ENCODE assay signal across 12 cellular contexts in genomic region chr2:223537669-223538601, GRCh38.
DNase-seq lines count a peak whose midpoint lies in the region; ATAC-seq, FAIRE-seq and TF ChIP-seq lines count a peak whose summit lies in the region.
"Had no signal": no experiment of that assay in that cellular context is flagged by ENCODE, and none has a peak within 500 bp of the region (broad histone marks: within the 10 kb centered on the region; RNA-seq: fewer than 3 reads in every experiment).

No MANE protein-coding gene starts in this region.

- no peak for FAIRE-seq in K562 (lab: Jason Lieb, UNC)

- TF ChIP-seq POLR2A in K562 (conservative IDR thresholded peaks at IDR 0.05), result no peak

- BruUV-seq in K562 (replicated peaks; lab: Mats Ljungman, UMichigan), result no TSS peak

- H3K4me1 ChIP-seq in K562 (replicated peaks in 1 of 2; ENCODE audit: control insufficient read depth in 2 of 2, insufficient read depth in 2 of 2, low read length in 2 of 2), result no peaks in the 10 kb centered on the region

- H3K27me3 Mint-ChIP-seq in mesothelial cell of epicardium (ENCODE audit: low read depth), result peaks cover 44% of the 10 kb centered on the region
- peaks cover 0 to 6% of the 10 kb centered on the region in 2 donors for H3K27me3 Mint-ChIP-seq in effector memory CD8-positive, alpha-beta T cell

- H3K79me2 ChIP-seq in K562 (ENCODE audit: control insufficient read depth, insufficient read depth, low read length), result no peaks in the 10 kb centered on the region

- in situ Hi-C loops in K562 (cut with MboI), result no loop called here

- H3K4me1 Mint-ChIP-seq in mesothelial cell of epicardium, result peaks cover 35% of the 10 kb centered on the region
- no peaks in the 10 kb centered on the region for H3K4me1 Mint-ChIP-seq in effector memory CD8-positive, alpha-beta T cell (ENCODE audit: low read depth in 2 of 2)
- H3K4me1 Mint-ChIP-seq: central memory CD8-positive, alpha-beta T cell had no signal

- no peaks in the 10 kb centered on the region for H3K36me3 ChIP-seq in K562 (ENCODE audit: control insufficient read depth, insufficient read depth, low read length)

- H3K9me1 ChIP-seq in K562 (ENCODE audit: control insufficient read depth, insufficient read depth, low read length), result no peaks in the 10 kb centered on the region

- no peaks in the 10 kb centered on the region for H3K27me3 ChIP-seq in K562 (ENCODE audit: control insufficient read depth in 2 of 2, insufficient read depth in 2 of 2, low read length in 2 of 2)
- H3K27me3 ChIP-seq: testis had no signal

- no peak for TF ChIP-seq EP300 in K562 (IDR thresholded peaks at IDR 0.05; ENCODE audit: low read length)

- no peak for TF ChIP-seq RAD21 in K562 (CRISPR knock-in tag; conservative IDR thresholded peaks at IDR 0.05 in 1 of 2, IDR thresholded peaks at IDR 0.05 in 1 of 2)

- no peaks in the 10 kb centered on the region for H3K9me3 ChIP-seq in K562 (replicated peaks; ENCODE audit: control insufficient read depth, insufficient read depth, low read depth, low read length)
- H3K9me3 ChIP-seq: testis had no signal

- no peaks in the 10 kb centered on the region for H3K36me3 Mint-ChIP-seq in mesothelial cell of epicardium
- no peaks in the 10 kb centered on the region for H3K36me3 Mint-ChIP-seq in effector memory CD8-positive, alpha-beta T cell (ENCODE audit: insufficient read depth)

- intact Hi-C loops in K562 (cut with micrococcal nuclease), result no loop called here

- H4K20me1 ChIP-seq in K562 (replicated peaks; ENCODE audit: control insufficient read depth, insufficient read depth, low read length), result no peaks in the 10 kb centered on the region

- no peak overlapping the region for H3K4me3 Mint-ChIP-seq in mesothelial cell of epicardium
- H3K4me3 Mint-ChIP-seq in effector memory CD8-positive, alpha-beta T cell, result no peak overlapping the region
- H3K4me3 Mint-ChIP-seq: central memory CD8-positive, alpha-beta T cell had no signal

- peak overlapping the region; percentile 68 for H3K27ac Mint-ChIP-seq in mesothelial cell of epicardium
- no peak overlapping the region for H3K27ac Mint-ChIP-seq in effector memory CD8-positive, alpha-beta T cell

- DNase-seq in EH (ENCODE audit: low read depth) (peak; percentile 55), NCI-H2081 (lab: John Stamatoyannopoulos, UW) (peak; percentile 59 to 88), K562 (ENCODE audit: extremely low read depth in 1 of 4, low spot score in 3 of 4) (no peak), mesothelial cell of epicardium (ENCODE audit: low spot score in 2 of 2, unreplicated experiment in 2 of 2) (no peak), NCI-H226 (no peak), dedifferentiated amniotic fluid mesenchymal stem cell (ENCODE audit: extremely low spot score) (no peak)
- DNase-seq in effector memory CD8-positive, alpha-beta T cell, result no peak
- DNase-seq: activated CD4-positive, alpha-beta T cell treated with anti-CD3 and anti-CD28 coated beads for 48 hours; NK-92 treated with Interleukin-12 subunit alpha and Interleukin-12 subunit beta, amount 100 ng/mL, for 24 hours; testis had no signal

- WGBS in K562 (ENCODE audit: insufficient coverage, low coverage, missing lambda C conversion rate), result 4% methylated on average over 4 of the region's 5 CpGs

- H3K4me3 ChIP-seq in K562, result no peak overlapping the region
- H3K4me3 ChIP-seq: testis had no signal

- no peak overlapping the region for H3K4me2 ChIP-seq in K562 (ENCODE audit: insufficient read depth, low read length)

- H2AFZ ChIP-seq in K562 (ENCODE audit: low read depth, low read length), result no peak overlapping the region

- no peak for ATAC-seq in K562
- no peak for ATAC-seq in effector memory CD8-positive, alpha-beta T cell (replicated peaks)
- no peak for ATAC-seq in HG03159 (IDR thresholded peaks at IDR 0.05; ENCODE audit: unreplicated experiment)

- H3K9me3 Mint-ChIP-seq in mesothelial cell of epicardium, result no peaks in the 10 kb centered on the region
- peaks cover 0 to 7% of the 10 kb centered on the region in 2 donors for H3K9me3 Mint-ChIP-seq in effector memory CD8-positive, alpha-beta T cell

- H3K9ac ChIP-seq in K562 (ENCODE audit: insufficient read depth in 1 of 2, low read depth in 2 of 2, low read length in 2 of 2), result no peak overlapping the region

- no peak overlapping the region for H3K27ac ChIP-seq in K562 (ENCODE audit: extremely low read depth, low read depth, low read length)
- H3K27ac ChIP-seq: testis had no signal

- POLR2A ChIA-PET in K562 (lab: Yijun Ruan, JAX), result interaction anchor here (0.7 kb wide), 1 partner anchor 1897 kb away, joined by 3 read pairs; no protein-coding TSS in a partner anchor

- TF ChIP-seq CTCF in K562 (IDR thresholded peaks at IDR 0.05 in 2 of 3, conservative IDR thresholded peaks at IDR 0.05 in 1 of 3; ENCODE audit: insufficient read depth in 2 of 3, low read depth in 1 of 3, low read length in 3 of 3) (no peak), mesothelial cell of epicardium (IDR thresholded peaks at IDR 0.05; ENCODE audit: unreplicated experiment) (no peak)

- CTCF ChIA-PET in K562 (lab: Yijun Ruan, JAX; ENCODE audit: low intra/inter-chr PET ratio), result no interaction called here

TF ChIP-seq in K562, 482 proteins besides CTCF, POLR2A, EP300 and RAD21 (continues in another document):
- TF ChIP-seq GTF2A2 (tag; IDR thresholded peaks at IDR 0.05), result no peak
- TF ChIP-seq NFE2 (IDR thresholded peaks at IDR 0.05; ENCODE audit: low read depth), result peak; percentile 60; the same call in 1 of the 2 replicates
- no peak for TF ChIP-seq NCOR1 (IDR thresholded peaks at IDR 0.05)
- TF ChIP-seq HIVEP1 (CRISPR knock-in tag; IDR thresholded peaks at IDR 0.05), result no peak
- TF ChIP-seq FOXA3 (CRISPR knock-in tag; conservative IDR thresholded peaks at IDR 0.05 in 1 of 2, IDR thresholded peaks at IDR 0.05 in 1 of 2), result no peak
- TF ChIP-seq MAFF (IDR thresholded peaks at IDR 0.05; ENCODE audit: low read length), result peak; percentile 52; the same call in 1 of the 2 replicates
- TF ChIP-seq MEF2D (tag; conservative IDR thresholded peaks at IDR 0.05; ENCODE audit: low read depth), result no peak
- TF ChIP-seq ERF (CRISPR knock-in tag; IDR thresholded peaks at IDR 0.05), result no peak
- TF ChIP-seq ZBTB40 (IDR thresholded peaks at IDR 0.05), result no peak
- TF ChIP-seq ZBTB40 (CRISPR knock-in tag; IDR thresholded peaks at IDR 0.05), result no peak
- TF ChIP-seq RFX7 (CRISPR knock-in tag; IDR thresholded peaks at IDR 0.05), result no peak

Comparison
In these comparisons a context has a peak if more than half of its experiments do, and no peak if none do; other contexts are left out.
1. DNase-seq: peak in EH (single experiment) and NCI-H2081 (2 of 2); none in K562 (0 of 4), mesothelial cell of epicardium (0 of 2), effector memory CD8-positive, alpha-beta T cell (0 of 3), NCI-H226 (single experiment) and dedifferentiated amniotic fluid mesenchymal stem cell (single experiment).